Comparison of ENCODE assay signal across 18 cellular contexts in the genomic region with DNA sequence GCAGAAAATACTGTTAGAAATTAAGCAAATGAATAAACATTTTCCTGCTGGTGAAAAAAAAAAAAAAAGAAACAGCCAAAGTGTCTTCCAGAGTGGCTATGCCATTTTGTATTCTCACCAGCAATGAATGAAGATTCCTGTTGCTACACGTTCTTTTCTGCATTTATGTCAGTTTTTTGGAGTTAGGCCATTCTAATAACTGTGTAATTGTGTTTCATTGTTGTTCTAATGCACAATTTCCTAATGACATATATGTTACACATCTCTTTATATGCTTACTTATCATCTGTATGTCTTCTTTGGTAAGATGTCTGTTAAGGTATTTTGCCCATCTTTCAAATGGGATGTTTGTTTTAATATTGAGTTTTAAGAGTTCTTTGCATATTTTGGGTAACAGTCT.
A peak's percentile ranks its signal among the peaks of the same experiment; 100 is the strongest.
DNase-seq lines count a peak whose midpoint lies in the region; ATAC-seq and TF ChIP-seq lines count a peak whose summit lies in the region.
"Had no signal": no experiment of that assay in that cellular context is flagged by ENCODE, and none has a peak within 500 bp of the region (broad histone marks: within the 10 kb centered on the region; RNA-seq: fewer than 3 reads in every experiment).

No MANE protein-coding gene starts in this region.

- 70 to 74% methylated on average over 1 of the region's 1 CpG for WGBS in aorta, 2 donors

- intact Hi-C loops in aorta (cut with DNase I), result no loop called here

- ATAC-seq in aorta (ENCODE audit: low FRiP score), result no peak
- ATAC-seq: A549, GM23338, HCT116 had no signal

- H3K36me3 ChIP-seq in aorta (ENCODE audit: control insufficient read depth in 1 of 2, insufficient read depth in 2 of 2, low read length in 1 of 2), result peaks cover 3 to 4% of the 10 kb centered on the region in 2 donors

- DNase-seq in AG10803 (ENCODE audit: low read depth) (peak; percentile 19), RWPE1 (ENCODE audit: low spot score) (peak; percentile 6), epithelial cell of prostate (ENCODE audit: low read depth, low spot score) (peak; percentile 45), NCI-H524 treated with DMSO at 0.1 percent for 48 hours (lab: John Stamatoyannopoulos, UW) (no peak), aorta (no peak)
- DNase-seq in stimulated activated CD4-positive, alpha-beta T cell treated with anti-CD3 and anti-CD28 coated beads, Interleukin-4, amount 100 ng/mL, for 24 hours, result no peak
- DNase-seq: 8988T; ACHN; C1 segment of cervical spinal cord; Calu3; CD4-positive, alpha-beta memory T cell; COR-L47; DMS53; DMS79 treated with DMSO at 0.1 percent for 48 hours; H9 had no signal

- H3K27ac ChIP-seq in RWPE1 (no peak overlapping the region), epithelial cell of prostate (no peak overlapping the region), aorta (ENCODE audit: low read depth in 1 of 2, low read length in 2 of 2) (no peak overlapping the region)
- H3K27ac ChIP-seq: A549 had no signal

- CTCF ChIA-PET in RWPE1 (lab: Yijun Ruan, JAX), result no interaction called here

- POLR2A ChIA-PET in RWPE1 (lab: Yijun Ruan, JAX; ENCODE audit: low non-redundant PET), result no interaction called here

- H3K4me3 ChIP-seq in AG10803 (ENCODE audit: low read length) (no peak overlapping the region), aorta (ENCODE audit: low read length in 2 of 2) (no peak overlapping the region)
- H3K4me3 ChIP-seq: A549, GM23338 had no signal

- no peaks in the 10 kb centered on the region for H3K4me1 ChIP-seq in aorta (ENCODE audit: control insufficient read depth in 1 of 2, insufficient read depth in 2 of 2, low read length in 2 of 2)
- H3K4me1 ChIP-seq: A549 had no signal

- H3K27me3 ChIP-seq in aorta (ENCODE audit: control insufficient read depth in 1 of 2, insufficient read depth in 2 of 2, low read length in 1 of 2), result no peaks in the 10 kb centered on the region

- peaks cover 1% of the 10 kb centered on the region for H3K9me3 ChIP-seq in aorta (ENCODE audit: control insufficient read depth, low read length)
- H3K9me3 ChIP-seq: A549 had no signal

- TF ChIP-seq CTCF in AG10803 (conservative IDR thresholded peaks at IDR 0.05; ENCODE audit: low read length) (no peak), RWPE1 (conservative IDR thresholded peaks at IDR 0.05; ENCODE audit: low read depth) (no peak)

Comparison
In these comparisons a context has a peak if more than half of its experiments do, and no peak if none do; other contexts are left out.
1. DNase-seq: peak in AG10803 (single experiment), RWPE1 (single experiment) and epithelial cell of prostate (single experiment); none in stimulated activated CD4-positive, alpha-beta T cell treated with anti-CD3 and anti-CD28 coated beads, Interleukin-4, amount 100 ng/mL, for 24 hours (single experiment), NCI-H524 treated with DMSO at 0.1 percent for 48 hours (single experiment) and aorta (0 of 2).